1 cellular context compared by ENCODE assay signal in genomic region chr12:104785886-104786285, GRCh38.
TF ChIP-seq lines count a peak whose summit lies in the region.

No MANE protein-coding gene starts in this region.

TF ChIP-seq in K562, 482 proteins besides CTCF, POLR2A, EP300 and RAD21 (continued from another document and continues in another):
- TF ChIP-seq PBX2 (CRISPR knock-in tag; IDR thresholded peaks at IDR 0.05; ENCODE audit: low read depth), result no peak
- TF ChIP-seq PBX2 (tag; conservative IDR thresholded peaks at IDR 0.05; ENCODE audit: low read depth), result peak; percentile 77
- TF ChIP-seq ZNF395 (CRISPR knock-in tag; IDR thresholded peaks at IDR 0.05), result no peak
- no peak for TF ChIP-seq ELF4 (CRISPR knock-in tag; IDR thresholded peaks at IDR 0.05)
- peak; percentile 75 for TF ChIP-seq TAL1 (IDR thresholded peaks at IDR 0.05)
- no peak for TF ChIP-seq ZKSCAN8 (CRISPR knock-in tag; IDR thresholded peaks at IDR 0.05)
- no peak for TF ChIP-seq ZNF23 (CRISPR knock-in tag; IDR thresholded peaks at IDR 0.05)
- TF ChIP-seq DMBX1 (CRISPR knock-in tag; IDR thresholded peaks at IDR 0.05; ENCODE audit: borderline replicate concordance), result no peak
- TF ChIP-seq KLF10 (CRISPR knock-in tag; IDR thresholded peaks at IDR 0.05), result no peak
- TF ChIP-seq ARID3A (IDR thresholded peaks at IDR 0.05; ENCODE audit: borderline replicate concordance, low read depth, low read length), result peak; percentile 54; the same call in 1 of the 2 replicates
- TF ChIP-seq JUN (IDR thresholded peaks at IDR 0.05; ENCODE audit: borderline replicate concordance, low read depth, low read length), result 0 out of 2 replicates have a peak, but pooled peaks have one; percentile 45
- TF ChIP-seq JUN (CRISPR knock-in tag; IDR thresholded peaks at IDR 0.05; ENCODE audit: borderline replicate concordance), result no peak
- TF ChIP-seq POLR2AphosphoS5 (IDR thresholded peaks at IDR 0.05; ENCODE audit: control insufficient read depth, insufficient read depth, low read depth, low read length), result peak; percentile 47; the same call in 1 of the 2 replicates
- TF ChIP-seq L3MBTL2 (IDR thresholded peaks at IDR 0.05), result no peak
- peak; percentile 45; the same call in 1 of the 2 replicates for TF ChIP-seq MECOM (CRISPR knock-in tag; IDR thresholded peaks at IDR 0.05)
- no peak for TF ChIP-seq MAFF (IDR thresholded peaks at IDR 0.05; ENCODE audit: low read length)
- TF ChIP-seq CREM (IDR thresholded peaks at IDR 0.05; ENCODE audit: low read depth), result peak; percentile 21; the same call in 1 of the 2 replicates
- no peak for TF ChIP-seq NCOA4 (IDR thresholded peaks at IDR 0.05; ENCODE audit: partially characterized antibody)
- TF ChIP-seq ZNF76 (CRISPR knock-in tag; IDR thresholded peaks at IDR 0.05; ENCODE audit: borderline replicate concordance), result no peak
- no peak for TF ChIP-seq USF1 (CRISPR knock-in tag; IDR thresholded peaks at IDR 0.05)
- TF ChIP-seq SMARCC2 (IDR thresholded peaks at IDR 0.05; ENCODE audit: low read depth), result peak; percentile 57; the same call in 1 of the 2 replicates
- TF ChIP-seq CBFA2T3 (IDR thresholded peaks at IDR 0.05), result peak; percentile 84
- no peak for TF ChIP-seq HIVEP1 (CRISPR knock-in tag; IDR thresholded peaks at IDR 0.05)
- TF ChIP-seq JUND (IDR thresholded peaks at IDR 0.05; ENCODE audit: borderline replicate concordance, low read depth, low read length), result peak; percentile 81
- TF ChIP-seq JUND (tag; IDR thresholded peaks at IDR 0.05; ENCODE audit: borderline replicate concordance, low read depth, low read length), result peak; percentile 87; the same call in 2 of the 3 replicates
- peak; percentile 89 for TF ChIP-seq LEF1 (IDR thresholded peaks at IDR 0.05)
- peak; percentile 88 for TF ChIP-seq MEIS2 (IDR thresholded peaks at IDR 0.05; ENCODE audit: partially characterized antibody)
- no peak for TF ChIP-seq BRF1 (IDR thresholded peaks at IDR 0.05; ENCODE audit: borderline replicate concordance, extremely low read depth, insufficient read length)
- TF ChIP-seq ZNF197 (CRISPR knock-in tag; IDR thresholded peaks at IDR 0.05; ENCODE audit: low read depth), result no peak
- no peak for TF ChIP-seq ZNF347 (CRISPR knock-in tag; IDR thresholded peaks at IDR 0.05; ENCODE audit: low read depth)
- TF ChIP-seq MTA3 (IDR thresholded peaks at IDR 0.05; ENCODE audit: borderline replicate concordance), result no peak
- TF ChIP-seq PURB (CRISPR knock-in tag; IDR thresholded peaks at IDR 0.05; ENCODE audit: low read depth), result no peak
- peak; percentile 84 for TF ChIP-seq SMARCA4 (IDR thresholded peaks at IDR 0.05)
- peak in 1 of 2 experiments; percentile 17; a peak in 1 of 4 replicates for TF ChIP-seq RCOR1 (IDR thresholded peaks at IDR 0.05; ENCODE audit: borderline replicate concordance in 1 of 2, low read depth in 2 of 2, low read length in 2 of 2)
- TF ChIP-seq FOXP4 (CRISPR knock-in tag; IDR thresholded peaks at IDR 0.05; ENCODE audit: borderline replicate concordance), result no peak
- no peak for TF ChIP-seq DACH1 (IDR thresholded peaks at IDR 0.05; ENCODE audit: partially characterized antibody)
- TF ChIP-seq PKNOX1 (IDR thresholded peaks at IDR 0.05), result peak; percentile 86
- TF ChIP-seq NCOR1 (IDR thresholded peaks at IDR 0.05), result peak; percentile 58; the same call in 1 of the 2 replicates
- no peak for TF ChIP-seq ZNF77 (CRISPR knock-in tag; IDR thresholded peaks at IDR 0.05)
- TF ChIP-seq ATF7 (IDR thresholded peaks at IDR 0.05), result peak; percentile 91
- peak; percentile 76 for TF ChIP-seq SMARCE1 (IDR thresholded peaks at IDR 0.05)
- TF ChIP-seq CBX1 (IDR thresholded peaks at IDR 0.05; ENCODE audit: low read depth), result no peak
- TF ChIP-seq DPF2 (IDR thresholded peaks at IDR 0.05), result peak; percentile 87
- TF ChIP-seq ZBTB8A (IDR thresholded peaks at IDR 0.05; ENCODE audit: partially characterized antibody), result no peak
- no peak for TF ChIP-seq E4F1 (CRISPR knock-in tag; IDR thresholded peaks at IDR 0.05; ENCODE audit: borderline replicate concordance)
- peak in 1 of 2 experiments; percentile 14; a peak in 1 of 4 replicates for TF ChIP-seq HDAC1 (IDR thresholded peaks at IDR 0.05)
- no peak for TF ChIP-seq DEAF1 (CRISPR knock-in tag; IDR thresholded peaks at IDR 0.05)
- TF ChIP-seq AFF1 (IDR thresholded peaks at IDR 0.05; ENCODE audit: low read depth in 1 of 2, partially characterized antibody in 2 of 2), result peak in 1 of 2 experiments; percentile 40
- TF ChIP-seq CXXC5 (CRISPR knock-in tag; IDR thresholded peaks at IDR 0.05), result no peak
- peak; percentile 74 for TF ChIP-seq TCF3 (CRISPR knock-in tag; IDR thresholded peaks at IDR 0.05)
- TF ChIP-seq LCOR (CRISPR knock-in tag; IDR thresholded peaks at IDR 0.05), result no peak
- peak; percentile 47; the same call in 1 of the 2 replicates for TF ChIP-seq FOSL1 (tag; conservative IDR thresholded peaks at IDR 0.05)
- 0 out of 4 replicates have a peak, but pooled peaks have one; percentile 48 to 50 for TF ChIP-seq TRIM24 (IDR thresholded peaks at IDR 0.05)
